11 cellular contexts compared by ENCODE assay signal in genomic region chr15:70863450-70864218, GRCh38. TPM values are rescaled to one million over a fixed set of nuclear protein-coding genes. Genes with fewer than 3 reads are reported as not detected.
DNase-seq lines count a peak whose midpoint lies in the region; ATAC-seq and TF ChIP-seq lines count a peak whose summit lies in the region.
"Had no signal": no experiment of that assay in that cellular context is flagged by ENCODE, and none has a peak within 500 bp of the region (broad histone marks: within the 10 kb centered on the region; RNA-seq: fewer than 3 reads in every experiment).

No MANE protein-coding gene starts in this region.

- no peaks in the 10 kb centered on the region for H3K4me1 Mint-ChIP-seq in activated CD8-positive, alpha-beta T cell treated with anti-CD3 and anti-CD28 coated beads for 36 hours (ENCODE audit: low read depth)
- H3K4me1 Mint-ChIP-seq: central memory CD8-positive, alpha-beta T cell had no signal

- peak overlapping the region in 1 of 4 donors; percentile 11 for H3K27ac ChIP-seq in transverse colon

- TF ChIP-seq EP300 in transverse colon (IDR thresholded peaks at IDR 0.05; ENCODE audit: low read depth) = no peak

- no peaks in the 10 kb centered on the region for H3K27me3 ChIP-seq in transverse colon

- peak; percentile 51 for DNase-seq in GM04503 (ENCODE audit: low read depth)
- DNase-seq in amniotic epithelial cell (ENCODE audit: low read depth) = peak; percentile 99
- no peak for DNase-seq in Right ventricle myocardium superior
- DNase-seq in sciatic nerve (ENCODE audit: low spot score) = no peak
- DNase-seq in activated CD8-positive, alpha-beta T cell treated with anti-CD3 and anti-CD28 coated beads for 36 hours = no peak
- no peak for DNase-seq in activated CD8-positive, alpha-beta memory T cell treated with anti-CD3 and anti-CD28 coated beads for 24 hours
- no peak for DNase-seq in transverse colon
- DNase-seq in NCI-H128 (lab: John Stamatoyannopoulos, UW; ENCODE audit: unreplicated experiment) = no peak
- DNase-seq: DND-41, NCI-H510A treated with DMSO at 0.1 percent for 48 hours had no signal

- intact Hi-C loops in Right ventricle myocardium superior (cut with DNase I) = no loop called here
- intact Hi-C loops in sciatic nerve (cut with DNase I) = no loop called here
- intact Hi-C loops in activated CD8-positive, alpha-beta T cell treated with anti-CD3 and anti-CD28 coated beads for 36 hours (cut with micrococcal nuclease) = no loop called here
- intact Hi-C loops in transverse colon (cut with DNase I; ENCODE audit: low total_unique reads) = no loop called here

- peaks cover 2% of the 10 kb centered on the region for H3K27me3 Mint-ChIP-seq in activated CD8-positive, alpha-beta T cell treated with anti-CD3 and anti-CD28 coated beads for 36 hours

- H3K4me3 ChIP-seq in transverse colon = no peak overlapping the region

- ATAC-seq in Right ventricle myocardium superior (ENCODE audit: poor library complexity) (peak; percentile 66), sciatic nerve (peak; percentile 81)
- ATAC-seq in activated CD8-positive, alpha-beta T cell treated with anti-CD3 and anti-CD28 coated beads for 36 hours = no peak

- H3K4me1 ChIP-seq in transverse colon = no peaks in the 10 kb centered on the region

- no peak for TF ChIP-seq POLR2A in transverse colon (IDR thresholded peaks at IDR 0.05)

- CTCF ChIA-PET in activated CD8-positive, alpha-beta T cell treated with anti-CD3 and anti-CD28 coated beads for 36 hours (lab: Charles Lee) = interaction anchor here (1.5 kb wide), 1 partner anchor 38 kb away, joined by 7 read pairs; no protein-coding TSS in a partner anchor

- no peak for TF ChIP-seq CTCF in activated CD8-positive, alpha-beta T cell treated with anti-CD3 and anti-CD28 coated beads for 36 hours (IDR thresholded peaks at IDR 0.05)
- no peak for TF ChIP-seq CTCF in transverse colon (IDR thresholded peaks at IDR 0.05)

- in situ Hi-C loops in transverse colon (cut with MboI; ENCODE audit: low pct_ligation_motif_present in 1 of 4, low pct_unique_long_range_greater_than_20kb in 1 of 4, low sequenced_read_pairs in 3 of 4) = no loop called here

- H3K36me3 ChIP-seq in transverse colon = no peaks in the 10 kb centered on the region

- H3K9me3 Mint-ChIP-seq in activated CD8-positive, alpha-beta T cell treated with anti-CD3 and anti-CD28 coated beads for 36 hours = no peaks in the 10 kb centered on the region
- H3K9me3 Mint-ChIP-seq: central memory CD8-positive, alpha-beta T cell had no signal

- no peak overlapping the region for H3K4me3 Mint-ChIP-seq in activated CD8-positive, alpha-beta T cell treated with anti-CD3 and anti-CD28 coated beads for 36 hours
- H3K4me3 Mint-ChIP-seq: central memory CD8-positive, alpha-beta T cell had no signal

- POLR2A ChIA-PET in activated CD8-positive, alpha-beta T cell treated with anti-CD3 and anti-CD28 coated beads for 36 hours (lab: Charles Lee) = no interaction called here

- H3K9me3 ChIP-seq in transverse colon = no peaks in the 10 kb centered on the region

- no peak overlapping the region for H3K27ac Mint-ChIP-seq in activated CD8-positive, alpha-beta T cell treated with anti-CD3 and anti-CD28 coated beads for 36 hours

- no peaks in the 10 kb centered on the region for H3K36me3 Mint-ChIP-seq in activated CD8-positive, alpha-beta T cell treated with anti-CD3 and anti-CD28 coated beads for 36 hours (ENCODE audit: low read depth)

- 72% methylated on average over 4 of the region's 4 CpGs; no CpG with 5 or more reads in 1 of the 2 donors for WGBS in transverse colon (ENCODE audit: low coverage in 1 of 2), 2 donors

RNA-seq across cellular contexts. Expression of gene LARP6, which starts 9.7 kb away (rescaled TPM):
- total RNA-seq in Right ventricle myocardium superior (47.6 TPM), sciatic nerve (40.7 TPM), transverse colon (10 to 100 TPM in 2 of 4 donors, 1 to 10 TPM in 1, under 1 TPM in 1; 0.75 to 41.0 (median 8.3) TPM)
- under 1 TPM; 0.36 to 0.41 TPM for total RNA-seq in activated CD8-positive, alpha-beta T cell treated with anti-CD3 and anti-CD28 coated beads for 36 hours

RNA-seq across cellular contexts. Expression of gene THAP10, which starts 28.6 kb away (rescaled TPM):
- total RNA-seq in Right ventricle myocardium superior (3.9 TPM), sciatic nerve (3.4 TPM), transverse colon (10 to 100 TPM in 1 of 4 donors, 1 to 10 TPM in 2, not detected in 1; 2.2 to 14.9 (median 8.3) TPM)
- total RNA-seq in activated CD8-positive, alpha-beta T cell treated with anti-CD3 and anti-CD28 coated beads for 36 hours = not detected

RNA-seq across cellular contexts. Expression of gene LRRC49, which starts 29.0 kb away (rescaled TPM):
- total RNA-seq in Right ventricle myocardium superior = 45.7 TPM
- 11.5 TPM for total RNA-seq in sciatic nerve
- total RNA-seq in activated CD8-positive, alpha-beta T cell treated with anti-CD3 and anti-CD28 coated beads for 36 hours = not detected
- total RNA-seq in transverse colon = 1 to 10 TPM in 3 of 4 donors, not detected in 1; 2.2 to 5.2 (median 4.8) TPM

Comparison
In these comparisons a context has a peak if more than half of its experiments do, and no peak if none do; other contexts are left out.
1. DNase-seq: peak in GM04503 (single experiment) and amniotic epithelial cell (single experiment); none in Right ventricle myocardium superior (single experiment), sciatic nerve (single experiment), activated CD8-positive, alpha-beta T cell treated with anti-CD3 and anti-CD28 coated beads for 36 hours (single experiment), activated CD8-positive, alpha-beta memory T cell treated with anti-CD3 and anti-CD28 coated beads for 24 hours (single experiment), transverse colon (single experiment) and NCI-H128 (single experiment).